Comparison of ENCODE assay signal across 8 cellular contexts in genomic region chr11:60905047-60905446, GRCh38. TPM values are rescaled to one million over a fixed set of nuclear protein-coding genes. Genes with fewer than 3 reads are reported as not detected.
DNase-seq lines count a peak whose midpoint lies in the region; ATAC-seq, FAIRE-seq and TF ChIP-seq lines count a peak whose summit lies in the region.

No MANE protein-coding gene starts in this region.

- H3K79me2 ChIP-seq in osteoblast (ENCODE audit: insufficient read depth, low read length), result peaks cover 38% of the 10 kb centered on the region

- H3K27me3 ChIP-seq in dorsolateral prefrontal cortex (no peaks in the 10 kb centered on the region), osteoblast (ENCODE audit: insufficient read depth, low read length) (peaks cover 2% of the 10 kb centered on the region)

- H3K9me3 ChIP-seq in osteoblast (ENCODE audit: low read depth, low read length), result no peaks in the 10 kb centered on the region

- DNase-seq in DMS79 (lab: John Stamatoyannopoulos, UW) (peak; percentile 17), NCI-H146 (lab: John Stamatoyannopoulos, UW) (peak; percentile 69), dorsolateral prefrontal cortex (no peak), osteoblast (ENCODE audit: insufficient read length, low spot score, missing footprints) (no peak), RCC 7860 (ENCODE audit: low spot score) (no peak), SIG-M5 (lab: John Stamatoyannopoulos, UW) (no peak)

- TF ChIP-seq CTCF in dorsolateral prefrontal cortex (IDR thresholded peaks at IDR 0.05 in 54 of 56, conservative IDR thresholded peaks at IDR 0.05 in 2 of 56; ENCODE audit: low read depth in 1 of 56, partially characterized antibody in 56 of 56) (no peak), osteoblast (IDR thresholded peaks at IDR 0.05; ENCODE audit: extremely low read depth, low read depth, low read length) (no peak)

- peak overlapping the region; percentile 6 for H2AFZ ChIP-seq in osteoblast (ENCODE audit: low read length)

- peaks cover 32% of the 10 kb centered on the region for H3K36me3 ChIP-seq in osteoblast (ENCODE audit: insufficient read depth, low read length)

- peaks cover 28% of the 10 kb centered on the region for H4K20me1 ChIP-seq in osteoblast (ENCODE audit: insufficient read depth, low read length)

- H3K27ac ChIP-seq in dorsolateral prefrontal cortex, result peak overlapping the region in 53 of 59 donors; percentile 5 to 98 (median 91)
- peak overlapping the region; percentile 76 for H3K27ac ChIP-seq in osteoblast (ENCODE audit: low read depth, low read length)

- peaks cover 20% of the 10 kb centered on the region for H3K4me1 ChIP-seq in osteoblast (ENCODE audit: insufficient read depth, low read length)

- no peak for FAIRE-seq in RCC 7860 (lab: Jason Lieb, UNC)

- intact Hi-C loops in dorsolateral prefrontal cortex (cut with DNase I), result loop anchor here in 1 of 2 donors (2.0 kb wide), 1 partner anchor 62 kb away; the partner anchor contains the start of gene CCDC86

- no peak for ATAC-seq in GM21447 (IDR thresholded peaks at IDR 0.05; ENCODE audit: unreplicated experiment)
- ATAC-seq in HG03521 (IDR thresholded peaks at IDR 0.05; ENCODE audit: unreplicated experiment), result no peak

- peak overlapping the region; percentile 96 for H3K4me2 ChIP-seq in osteoblast (ENCODE audit: insufficient read depth, low read length)

- peak overlapping the region; percentile 57 to 100 (median 97) for H3K4me3 ChIP-seq in dorsolateral prefrontal cortex
- peak overlapping the region; percentile 89 for H3K4me3 ChIP-seq in osteoblast (ENCODE audit: insufficient read depth, low read length)

RNA-seq across cellular contexts. Expression of gene PRPF19, which starts 1.3 kb away (rescaled TPM):
- total RNA-seq in dorsolateral prefrontal cortex, result 100 to 1,000 TPM in 117 of 120 experiments, 10 to 100 TPM in 3; 80.9 to 227 (median 172) TPM
- 39.8 and 46.0 TPM in 2 replicates for total RNA-seq in osteoblast

RNA-seq across cellular contexts. Expression of gene TMEM109, which starts 8.9 kb away (rescaled TPM):
- total RNA-seq in dorsolateral prefrontal cortex (10 to 100 TPM; 30.8 to 53.0 (median 40.0) TPM), osteoblast (36.6 and 38.6 TPM in 2 replicates)

RNA-seq across cellular contexts. Expression of gene TMEM132A, which starts 19.2 kb away (rescaled TPM):
- total RNA-seq in dorsolateral prefrontal cortex (100 to 1,000 TPM in 119 of 120 experiments, 10 to 100 TPM in 1; 98.1 to 297 (median 159) TPM), osteoblast (12.1 and 19.5 TPM in 2 replicates)

RNA-seq across cellular contexts. Expression of gene ZP1, which starts 37.7 kb away (rescaled TPM):
- total RNA-seq in dorsolateral prefrontal cortex, result 1 to 10 TPM in 5 of 120 experiments, under 1 TPM in 27, not detected in 88; 0.26 to 1.4 (median 0.52) TPM
- total RNA-seq in osteoblast, result under 0.01 and 0.36 TPM in 2 replicates

RNA-seq across cellular contexts. Expression of gene SLC15A3, which starts 46.9 kb away (rescaled TPM):
- total RNA-seq in dorsolateral prefrontal cortex (10 to 100 TPM in 57 of 120 experiments, 1 to 10 TPM in 63; 3.9 to 21.8 (median 9.7) TPM), osteoblast (10.9 and 13.0 TPM in 2 replicates)

Comparison
In these comparisons a context has a peak if more than half of its experiments do, and no peak if none do; other contexts are left out.
1. DNase-seq: peak in DMS79 (single experiment) and NCI-H146 (single experiment); none in dorsolateral prefrontal cortex (0 of 10), osteoblast (single experiment), RCC 7860 (single experiment) and SIG-M5 (single experiment).